12 cellular contexts compared by ENCODE assay signal in genomic region chr4:136651278-136651667, GRCh38.
DNase-seq lines count a peak whose midpoint lies in the region; ATAC-seq, FAIRE-seq and TF ChIP-seq lines count a peak whose summit lies in the region.
"Had no signal": no experiment of that assay in that cellular context is flagged by ENCODE, and none has a peak within 500 bp of the region (broad histone marks: within the 10 kb centered on the region; RNA-seq: fewer than 3 reads in every experiment).

No MANE protein-coding gene starts in this region.

- H3K27ac ChIP-seq in GM12878 (ENCODE audit: control insufficient read depth, insufficient read depth) (no peak overlapping the region), PC-9 (no peak overlapping the region)
- H3K27ac ChIP-seq: C4-2B, neural progenitor cell had no signal

- no peaks in the 10 kb centered on the region for H3F3A ChIP-seq in PC-9 (ENCODE audit: insufficient read depth, low read depth)

- in situ Hi-C loops in GM12878 (cut with MboI), result no loop called here

- H3K4me1 Mint-ChIP-seq in stimulated activated effector memory CD8-positive, alpha-beta T cell treated with anti-CD3 and anti-CD28 coated beads, Interleukin-12 subunit alpha, Interleukin-12 subunit beta, amount 100 ng/mL, for 72 hours, result peaks cover 4% of the 10 kb centered on the region
- peaks cover 10% of the 10 kb centered on the region for H3K4me1 Mint-ChIP-seq in type B pancreatic cell (ENCODE audit: unreplicated experiment)
- H3K4me1 Mint-ChIP-seq: activated naive CD4-positive, alpha-beta T cell treated with anti-CD3 and anti-CD28 coated beads, Interleukin-2, amount 50 U/mL, for 24 hours; neural progenitor cell had no signal

- no peak overlapping the region for H3K4me3 Mint-ChIP-seq in stimulated activated effector memory CD8-positive, alpha-beta T cell treated with anti-CD3 and anti-CD28 coated beads, Interleukin-12 subunit alpha, Interleukin-12 subunit beta, amount 100 ng/mL, for 72 hours
- no peak overlapping the region for H3K4me3 Mint-ChIP-seq in type B pancreatic cell
- H3K4me3 Mint-ChIP-seq: activated naive CD4-positive, alpha-beta T cell treated with anti-CD3 and anti-CD28 coated beads, Interleukin-2, amount 50 U/mL, for 24 hours; neural progenitor cell had no signal

- H3K9me3 ChIP-seq in GM12878 (replicated peaks; ENCODE audit: control insufficient read depth, insufficient read depth, low read length) (no peaks in the 10 kb centered on the region), PC-9 (ENCODE audit: insufficient read depth, low read depth) (no peaks in the 10 kb centered on the region)

- no peaks in the 10 kb centered on the region for H3K79me2 ChIP-seq in GM12878 (ENCODE audit: control insufficient read depth, insufficient read depth, low read length)
- H3K79me2 ChIP-seq in PC-9 (ENCODE audit: low read depth), result no peaks in the 10 kb centered on the region

- BruUV-seq in GM12878 (replicated peaks; lab: Mats Ljungman, UMichigan) (no TSS peak), PC-9 (replicated peaks; lab: Mats Ljungman, UMichigan) (no TSS peak)

- no peaks in the 10 kb centered on the region for H3K27me3 ChIP-seq in GM12878 (replicated peaks in 1 of 2; ENCODE audit: control insufficient read depth in 2 of 2, insufficient read depth in 2 of 2, low read length in 1 of 2)
- H3K27me3 ChIP-seq in PC-9 (ENCODE audit: insufficient read depth, low read depth), result no peaks in the 10 kb centered on the region
- H3K27me3 ChIP-seq: neural progenitor cell had no signal

- no peak for TF ChIP-seq RAD21 in GM12878 (IDR thresholded peaks at IDR 0.05; ENCODE audit: insufficient read depth, low read depth, low read length)

- no peak for TF ChIP-seq POLR2A in GM12878 (IDR thresholded peaks at IDR 0.05; ENCODE audit: low read depth, low read length)

- ATAC-seq in GM18907 (IDR thresholded peaks at IDR 0.05; ENCODE audit: unreplicated experiment), result peak; percentile 57
- ATAC-seq in HG03175 (IDR thresholded peaks at IDR 0.05; ENCODE audit: unreplicated experiment), result peak; percentile 42
- peak; percentile 83 for ATAC-seq in GM12878
- peak; percentile 34 for ATAC-seq in stimulated activated effector memory CD8-positive, alpha-beta T cell treated with anti-CD3 and anti-CD28 coated beads, Interleukin-12 subunit alpha, Interleukin-12 subunit beta, amount 100 ng/mL, for 72 hours
- no peak for ATAC-seq in GM21723 (IDR thresholded peaks at IDR 0.05; ENCODE audit: unreplicated experiment)

- POLR2A ChIA-PET in GM12878 (lab: Charles Lee) (interaction anchor here (0.6 to 1.7 kb wide), 10 partner anchors 11 to 76 kb away, joined by 3 to 5 read pairs (median 3); no protein-coding TSS in a partner anchor), PC-9 (lab: Charles Lee; ENCODE audit: unreplicated experiment) (no interaction called here)

- H4K20me1 ChIP-seq in GM12878 (ENCODE audit: control insufficient read depth, insufficient read depth) (no peaks in the 10 kb centered on the region), PC-9 (ENCODE audit: insufficient read depth) (no peaks in the 10 kb centered on the region)

- CTCF ChIA-PET in GM12878 (lab: Yijun Ruan, JAX) (interaction anchor here (1.0 to 4.1 kb wide), 11 partner anchors 10 to 213 kb away, joined by 3 to 16 read pairs (median 8); no protein-coding TSS in a partner anchor), PC-9 (lab: Charles Lee) (no interaction called here)

- H3K27ac Mint-ChIP-seq in stimulated activated effector memory CD8-positive, alpha-beta T cell treated with anti-CD3 and anti-CD28 coated beads, Interleukin-12 subunit alpha, Interleukin-12 subunit beta, amount 100 ng/mL, for 72 hours, result no peak overlapping the region
- H3K27ac Mint-ChIP-seq in type B pancreatic cell, result no peak overlapping the region
- H3K27ac Mint-ChIP-seq: activated naive CD4-positive, alpha-beta T cell treated with anti-CD3 and anti-CD28 coated beads, Interleukin-2, amount 50 U/mL, for 24 hours; neural progenitor cell had no signal

- H3K36me3 ChIP-seq in GM12878 (ENCODE audit: control insufficient read depth in 2 of 2, insufficient read depth in 2 of 2, low read length in 1 of 2) (no peaks in the 10 kb centered on the region), PC-9 (ENCODE audit: low read depth) (no peaks in the 10 kb centered on the region)
- H3K36me3 ChIP-seq: neural progenitor cell had no signal

- peaks cover 5% of the 10 kb centered on the region for H3K9me3 Mint-ChIP-seq in stimulated activated effector memory CD8-positive, alpha-beta T cell treated with anti-CD3 and anti-CD28 coated beads, Interleukin-12 subunit alpha, Interleukin-12 subunit beta, amount 100 ng/mL, for 72 hours
- H3K9me3 Mint-ChIP-seq in type B pancreatic cell, result no peaks in the 10 kb centered on the region
- H3K9me3 Mint-ChIP-seq: activated naive CD4-positive, alpha-beta T cell treated with anti-CD3 and anti-CD28 coated beads, Interleukin-2, amount 50 U/mL, for 24 hours; neural progenitor cell had no signal

- H3K36me3 Mint-ChIP-seq in stimulated activated effector memory CD8-positive, alpha-beta T cell treated with anti-CD3 and anti-CD28 coated beads, Interleukin-12 subunit alpha, Interleukin-12 subunit beta, amount 100 ng/mL, for 72 hours, result no peaks in the 10 kb centered on the region
- no peaks in the 10 kb centered on the region for H3K36me3 Mint-ChIP-seq in type B pancreatic cell
- H3K36me3 Mint-ChIP-seq: activated naive CD4-positive, alpha-beta T cell treated with anti-CD3 and anti-CD28 coated beads, Interleukin-2, amount 50 U/mL, for 24 hours; neural progenitor cell had no signal

- H3K4me1 ChIP-seq in GM12878 (ENCODE audit: control insufficient read depth, insufficient read depth, low read length), result no peaks in the 10 kb centered on the region
- no peaks in the 10 kb centered on the region for H3K4me1 ChIP-seq in PC-9 (replicated peaks; ENCODE audit: insufficient read depth)
- H3K4me1 ChIP-seq: neural progenitor cell had no signal

- no peak for TF ChIP-seq EP300 in GM12878 (IDR thresholded peaks at IDR 0.05; ENCODE audit: borderline replicate concordance in 1 of 2, control insufficient read depth in 1 of 2, low read depth in 2 of 2, low read length in 2 of 2)

- H3K4me3 ChIP-seq in GM12878, result no peak overlapping the region
- no peak overlapping the region for H3K4me3 ChIP-seq in PC-9
- H3K4me3 ChIP-seq: neural progenitor cell had no signal

- H2AFZ ChIP-seq in GM12878 (ENCODE audit: control insufficient read depth, low read depth, low read length) (no peak overlapping the region), PC-9 (no peak overlapping the region)
- H2AFZ ChIP-seq: neural progenitor cell had no signal

- TF ChIP-seq CTCF in GM12878 (IDR thresholded peaks at IDR 0.05 in 2 of 3, conservative IDR thresholded peaks at IDR 0.05 in 1 of 3; ENCODE audit: control insufficient read depth in 2 of 3, extremely low read depth in 1 of 3, insufficient read depth in 1 of 3, low read depth in 3 of 3, low read length in 3 of 3), result no peak
- TF ChIP-seq CTCF in PC-9 (conservative IDR thresholded peaks at IDR 0.05), result no peak
- no peak for TF ChIP-seq CTCF in type B pancreatic cell (conservative IDR thresholded peaks at IDR 0.05)

- H3K27me3 Mint-ChIP-seq in type B pancreatic cell, result no peaks in the 10 kb centered on the region
- H3K27me3 Mint-ChIP-seq: activated naive CD4-positive, alpha-beta T cell treated with anti-CD3 and anti-CD28 coated beads, Interleukin-2, amount 50 U/mL, for 24 hours had no signal

- SMC1A ChIA-PET in GM12878 (lab: Charles Lee; ENCODE audit: uncharacterized antibody, unreplicated experiment), result interaction anchor here (0.6 to 7.1 kb wide), 29 partner anchors 10 to 403 kb away, joined by 3 to 56 read pairs (median 6); no protein-coding TSS in a partner anchor

- H3K4me2 ChIP-seq in GM12878 (ENCODE audit: control insufficient read depth, insufficient read depth) (no peak overlapping the region), PC-9 (no peak overlapping the region)
- H3K4me2 ChIP-seq: neural progenitor cell had no signal

- WGBS in GM12878 (ENCODE audit: insufficient coverage, insufficient replicate concordance, low lambda C conversion rate, missing lambda C conversion rate), result 0% methylated on average over 1 of the region's 1 CpG

- no peak overlapping the region for H3K9ac ChIP-seq in GM12878 (ENCODE audit: control insufficient read depth, insufficient read depth, low read length)
- H3K9ac ChIP-seq: neural progenitor cell had no signal

- RAD21 ChIA-PET in GM12878 (lab: Charles Lee; ENCODE audit: unreplicated experiment), result interaction anchor here (0.6 to 5.3 kb wide), 17 partner anchors 10 to 212 kb away, joined by 3 to 42 read pairs (median 4); no protein-coding TSS in a partner anchor

- intact Hi-C loops in GM12878 (cut with micrococcal nuclease; ENCODE audit: unreplicated experiment), result no loop called here
- intact Hi-C loops in PC-9 (cut with micrococcal nuclease; ENCODE audit: unreplicated experiment), result no loop called here

- DNase-seq in GM12878 (ENCODE audit: low read depth, low spot score) (peak; percentile 23), PC-9 (no peak), type B pancreatic cell (ENCODE audit: extremely low spot score, unreplicated experiment) (no peak)
- no peak for DNase-seq in stimulated activated effector memory CD8-positive, alpha-beta T cell treated with anti-CD3 and anti-CD28 coated beads, Interleukin-12 subunit alpha, Interleukin-12 subunit beta, amount 100 ng/mL, for 72 hours (ENCODE audit: low spot score in 2 of 2)
- DNase-seq: activated CD8-positive, alpha-beta memory T cell treated with anti-CD3 and anti-CD28 coated beads, Interleukin-2, amount 50 U/mL, for 48 hours; T-helper 1 cell had no signal

- no peaks in the 10 kb centered on the region for H3K9me2 ChIP-seq in PC-9 (ENCODE audit: insufficient read depth)

- FAIRE-seq in GM12878 (lab: Jason Lieb, UNC), result peak; percentile 13

TF ChIP-seq in GM12878, 131 proteins besides CTCF, POLR2A, EP300 and RAD21 (continues in another document):
- TF ChIP-seq ATF7 (IDR thresholded peaks at IDR 0.05; ENCODE audit: low read depth) (peak; percentile 21; the same call in 1 of the 2 replicates), ZNF217 (IDR thresholded peaks at IDR 0.05) (peak; percentile 26; the same call in 1 of the 2 replicates), JUNB (IDR thresholded peaks at IDR 0.05) (no peak), BCL11A (IDR thresholded peaks at IDR 0.05; ENCODE audit: low read depth, low read length) (peak; percentile 21; the same call in 1 of the 2 replicates)
